25 cellular contexts compared by ENCODE assay signal in genomic region chr17:27811961-27812360, GRCh38. TPM values are rescaled to one million over a fixed set of nuclear protein-coding genes. Genes with fewer than 3 reads are reported as not detected.
DNase-seq lines count a peak whose midpoint lies in the region; ATAC-seq, FAIRE-seq and TF ChIP-seq lines count a peak whose summit lies in the region.
"Had no signal": no experiment of that assay in that cellular context is flagged by ENCODE, and none has a peak within 500 bp of the region (broad histone marks: within the 10 kb centered on the region; RNA-seq: fewer than 3 reads in every experiment).

No MANE protein-coding gene starts in this region.

- H3K9me3 Mint-ChIP-seq in activated CD8-positive, alpha-beta T cell treated with anti-CD3 and anti-CD28 coated beads for 36 hours: peaks cover 2% of the 10 kb centered on the region
- no peaks in the 10 kb centered on the region for H3K9me3 Mint-ChIP-seq in activated CD8-positive, alpha-beta T cell treated with anti-CD3 and anti-CD28 coated beads, Interleukin-2, amount 10 ng/mL, durations not matched to agents 7 days and 5 days (ENCODE audit: insufficient read depth)
- H3K9me3 Mint-ChIP-seq in Caco-2 (ENCODE audit: unreplicated experiment): peaks cover 11% of the 10 kb centered on the region

- intact Hi-C loops in activated CD8-positive, alpha-beta T cell treated with anti-CD3 and anti-CD28 coated beads for 36 hours (cut with micrococcal nuclease): loop anchor here (5.0 kb wide), 1 partner anchor 50 kb away; no protein-coding TSS in a partner anchor
- intact Hi-C loops in Caco-2 (cut with micrococcal nuclease; ENCODE audit: unreplicated experiment): no loop called here

- no peak overlapping the region for H2BK12ac ChIP-seq in mesenchymal stem cell (ENCODE audit: low read length in 2 of 2)

- no peak overlapping the region for H3K9ac ChIP-seq in mesenchymal stem cell (ENCODE audit: low read length)

- no peaks in the 10 kb centered on the region for H3K27me3 ChIP-seq in WERI-Rb-1 (ENCODE audit: insufficient read depth, low read depth, severe bottlenecking)
- H3K27me3 ChIP-seq in mesenchymal stem cell (ENCODE audit: control insufficient read depth in 1 of 2, insufficient read depth in 1 of 2, low read length in 2 of 2): peaks cover 4 to 6% of the 10 kb centered on the region in 2 experiments
- no peaks in the 10 kb centered on the region for H3K27me3 ChIP-seq in small intestine (ENCODE audit: control insufficient read depth in 2 of 2, insufficient read depth in 2 of 2, low read length in 2 of 2)
- H3K27me3 ChIP-seq in Caco-2 (replicated peaks; ENCODE audit: control insufficient read depth, insufficient read depth, low read length): no peaks in the 10 kb centered on the region
- H3K27me3 ChIP-seq: MG63 had no signal

- no peak overlapping the region for H2AFZ ChIP-seq in mesenchymal stem cell (ENCODE audit: low read depth, low read length)
- H2AFZ ChIP-seq: PC-9 had no signal

- H3K4me3 Mint-ChIP-seq in activated CD8-positive, alpha-beta T cell treated with anti-CD3 and anti-CD28 coated beads for 36 hours: no peak overlapping the region
- H3K4me3 Mint-ChIP-seq in activated CD8-positive, alpha-beta T cell treated with anti-CD3 and anti-CD28 coated beads, Interleukin-2, amount 10 ng/mL, durations not matched to agents 7 days and 5 days: no peak overlapping the region
- no peak overlapping the region for H3K4me3 Mint-ChIP-seq in Caco-2 (ENCODE audit: unreplicated experiment)
- H3K4me3 Mint-ChIP-seq: CD4-positive, CD25-positive, alpha-beta regulatory T cell had no signal

- H3K79me1 ChIP-seq in mesenchymal stem cell (replicated peaks; ENCODE audit: low read length, poor library complexity, severe bottlenecking): no peaks in the 10 kb centered on the region

- POLR2A ChIA-PET in activated CD8-positive, alpha-beta T cell treated with anti-CD3 and anti-CD28 coated beads for 36 hours (lab: Charles Lee): no interaction called here
- POLR2A ChIA-PET in activated CD8-positive, alpha-beta T cell treated with anti-CD3 and anti-CD28 coated beads, Interleukin-2, amount 10 ng/mL, durations not matched to agents 7 days and 5 days (lab: Charles Lee): no interaction called here
- POLR2A ChIA-PET in Caco-2 (lab: Charles Lee): no interaction called here

- no peak overlapping the region for H3K14ac ChIP-seq in mesenchymal stem cell (ENCODE audit: low read length in 2 of 2)

- H2BK5ac ChIP-seq in mesenchymal stem cell (ENCODE audit: low read depth, low read length, poor library complexity, severe bottlenecking): no peak overlapping the region

- 90% methylated on average over 6 of the region's 6 CpGs for WGBS in mesenchymal stem cell
- 12 to 65% (median 48%) methylated on average over 6 of the region's 6 CpGs for WGBS in small intestine, 3 donors

- CTCF ChIA-PET in activated CD8-positive, alpha-beta T cell treated with anti-CD3 and anti-CD28 coated beads for 36 hours (lab: Charles Lee): interaction anchor here (1.8 to 18.3 kb wide), 3 partner anchors 12 to 68 kb away, joined by 3 to 601 read pairs (median 8); no protein-coding TSS in a partner anchor
- CTCF ChIA-PET in activated CD8-positive, alpha-beta T cell treated with anti-CD3 and anti-CD28 coated beads, Interleukin-2, amount 10 ng/mL, durations not matched to agents 7 days and 5 days (lab: Charles Lee): interaction anchor here (0.6 to 17.4 kb wide), 3 partner anchors 32 to 80 kb away, joined by 4 to 654 read pairs (median 198); partner anchors contain the start of gene LYRM9
- CTCF ChIA-PET in Caco-2 (lab: Charles Lee): interaction anchor here (0.6 to 10.7 kb wide), 2 partner anchors 18 to 72 kb away, joined by 3 to 540 read pairs; no protein-coding TSS in a partner anchor

- H4K91ac ChIP-seq in mesenchymal stem cell (ENCODE audit: low read length): no peak overlapping the region

- no peak overlapping the region for H3K4ac ChIP-seq in mesenchymal stem cell (ENCODE audit: low read depth in 1 of 2, low read length in 2 of 2)

- ATAC-seq in activated CD8-positive, alpha-beta T cell treated with anti-CD3 and anti-CD28 coated beads for 36 hours: no peak
- no peak for ATAC-seq in activated CD8-positive, alpha-beta T cell treated with anti-CD3 and anti-CD28 coated beads, Interleukin-2, amount 10 ng/mL, durations not matched to agents 7 days and 5 days
- no peak for ATAC-seq in HG03442 (IDR thresholded peaks at IDR 0.05; ENCODE audit: unreplicated experiment)
- ATAC-seq: GM12878 had no signal

- no peak for TF ChIP-seq CTCF in activated CD8-positive, alpha-beta T cell treated with anti-CD3 and anti-CD28 coated beads for 36 hours (IDR thresholded peaks at IDR 0.05)
- TF ChIP-seq CTCF in WERI-Rb-1 (IDR thresholded peaks at IDR 0.05; ENCODE audit: low read depth, low read length) (no peak), Caco-2 (IDR thresholded peaks at IDR 0.05; ENCODE audit: insufficient read depth in 1 of 2, low read depth in 1 of 2, low read length in 1 of 2, severe bottlenecking in 1 of 2, unreplicated experiment in 1 of 2) (no peak)

- H3K4me1 ChIP-seq in mesenchymal stem cell (ENCODE audit: control insufficient read depth, insufficient read depth, low read depth, low read length): peaks cover 2% of the 10 kb centered on the region
- peaks cover 11 to 13% of the 10 kb centered on the region in 2 donors for H3K4me1 ChIP-seq in small intestine (ENCODE audit: control insufficient read depth in 2 of 2, insufficient read depth in 1 of 2, low read depth in 1 of 2, low read length in 1 of 2)
- H3K4me1 ChIP-seq in Caco-2: peaks cover 10% of the 10 kb centered on the region

- H2BK15ac ChIP-seq in mesenchymal stem cell (ENCODE audit: low read depth, poor library complexity, severe bottlenecking): no peak overlapping the region

- H3K4me2 ChIP-seq in mesenchymal stem cell (ENCODE audit: low read length, poor library complexity, severe bottlenecking): no peak overlapping the region
- H3K4me2 ChIP-seq: PC-9 had no signal

- peaks cover 8% of the 10 kb centered on the region for H3K9me3 ChIP-seq in WERI-Rb-1 (ENCODE audit: severe bottlenecking)
- no peaks in the 10 kb centered on the region for H3K9me3 ChIP-seq in mesenchymal stem cell (ENCODE audit: control insufficient read depth, low read length)
- H3K9me3 ChIP-seq in small intestine (ENCODE audit: control insufficient read depth, low read depth): no peaks in the 10 kb centered on the region
- 0 out of 2 replicates have a peak, but pooled peaks cover 4% of the 10 kb centered on the region for H3K9me3 ChIP-seq in Caco-2
- H3K9me3 ChIP-seq: MG63 had no signal

- H3K36me3 ChIP-seq in WERI-Rb-1 (no peaks in the 10 kb centered on the region), mesenchymal stem cell (ENCODE audit: control insufficient read depth in 1 of 2, insufficient read depth in 2 of 2, low read depth in 1 of 2, low read length in 2 of 2) (no peaks in the 10 kb centered on the region), small intestine (ENCODE audit: control insufficient read depth in 2 of 2, insufficient read depth in 2 of 2, low read length in 2 of 2) (no peaks in the 10 kb centered on the region), Caco-2 (ENCODE audit: control insufficient read depth, insufficient read depth, low read length) (no peaks in the 10 kb centered on the region)
- H3K36me3 ChIP-seq: MG63 had no signal

- peak overlapping the region; percentile 27 for H2BK120ac ChIP-seq in mesenchymal stem cell (ENCODE audit: low read depth, low read length)

- no peak overlapping the region for H2AK5ac ChIP-seq in mesenchymal stem cell (ENCODE audit: low read length, severe bottlenecking)

- peak overlapping the region; percentile 0 for H3K27ac Mint-ChIP-seq in activated CD8-positive, alpha-beta T cell treated with anti-CD3 and anti-CD28 coated beads for 36 hours
- H3K27ac Mint-ChIP-seq in activated CD8-positive, alpha-beta T cell treated with anti-CD3 and anti-CD28 coated beads, Interleukin-2, amount 10 ng/mL, durations not matched to agents 7 days and 5 days: no peak overlapping the region
- no peak overlapping the region for H3K27ac Mint-ChIP-seq in Caco-2 (ENCODE audit: unreplicated experiment)
- H3K27ac Mint-ChIP-seq: CD4-positive, CD25-positive, alpha-beta regulatory T cell had no signal

- no TSS peak for BruUV-seq in Caco-2 (replicated peaks; lab: Mats Ljungman, UMichigan)

- no peak overlapping the region for H4K8ac ChIP-seq in mesenchymal stem cell (ENCODE audit: low read length)

- FAIRE-seq in small intestine (lab: Jason Lieb, UNC): no peak
- FAIRE-seq: GM12878 had no signal

- no peak for DNase-seq in activated CD8-positive, alpha-beta T cell treated with anti-CD3 and anti-CD28 coated beads for 36 hours
- no peak for DNase-seq in activated CD8-positive, alpha-beta T cell treated with anti-CD3 and anti-CD28 coated beads, Interleukin-2, amount 10 ng/mL, durations not matched to agents 7 days and 5 days
- DNase-seq in WERI-Rb-1 (no peak), mesenchymal stem cell (no peak), small intestine (peak; percentile 97), Ammon's horn (ENCODE audit: low spot score) (no peak), Caco-2 (no peak)
- DNase-seq: AML-193; CD4-positive, CD25-positive, alpha-beta regulatory T cell; DND-41; H7; Kasumi-1; MG63; NCI-H1048; NCI-H1436; NCI-H2107; NCI-H510A; NCI-H748 treated with DMSO at 0.1 percent for 48 hours; PC-9; SHP77 treated with DMSO at 0.1 percent for 48 hours had no signal

- H3K27ac ChIP-seq in WERI-Rb-1 (peak overlapping the region; percentile 60; the same call in 1 of the 2 replicates), mesenchymal stem cell (ENCODE audit: low read length, poor library complexity, severe bottlenecking) (no peak overlapping the region), small intestine (ENCODE audit: low read depth in 1 of 2, low read length in 1 of 2) (peak overlapping the region; percentile 1 to 88)
- H3K27ac ChIP-seq: PC-9, RWPE1 had no signal

- H3K4me1 Mint-ChIP-seq in activated CD8-positive, alpha-beta T cell treated with anti-CD3 and anti-CD28 coated beads for 36 hours (ENCODE audit: low read depth): peaks cover 40% of the 10 kb centered on the region
- H3K4me1 Mint-ChIP-seq in activated CD8-positive, alpha-beta T cell treated with anti-CD3 and anti-CD28 coated beads, Interleukin-2, amount 10 ng/mL, durations not matched to agents 7 days and 5 days (ENCODE audit: low read depth): peaks cover 44% of the 10 kb centered on the region
- H3K4me1 Mint-ChIP-seq in Caco-2 (ENCODE audit: low read depth, unreplicated experiment): peaks cover 24% of the 10 kb centered on the region

- H3K4me3 ChIP-seq in WERI-Rb-1 (ENCODE audit: low read depth, low read length) (no peak overlapping the region), mesenchymal stem cell (ENCODE audit: insufficient read depth in 1 of 2, low read depth in 1 of 2, low read length in 2 of 2) (no peak overlapping the region), small intestine (ENCODE audit: low read depth in 1 of 2, low read length in 2 of 2) (no peak overlapping the region), Caco-2 (ENCODE audit: low read depth, low read length) (no peak overlapping the region)
- H3K4me3 ChIP-seq: GM12878, MG63, PC-9 had no signal

- H3K23ac ChIP-seq in mesenchymal stem cell (ENCODE audit: low read length in 2 of 2): no peak overlapping the region

- no peak overlapping the region for H3K18ac ChIP-seq in mesenchymal stem cell (ENCODE audit: low read depth in 1 of 2, low read length in 2 of 2)

- H3K27me3 Mint-ChIP-seq in activated CD8-positive, alpha-beta T cell treated with anti-CD3 and anti-CD28 coated beads for 36 hours: no peaks in the 10 kb centered on the region
- no peaks in the 10 kb centered on the region for H3K27me3 Mint-ChIP-seq in activated CD8-positive, alpha-beta T cell treated with anti-CD3 and anti-CD28 coated beads, Interleukin-2, amount 10 ng/mL, durations not matched to agents 7 days and 5 days (ENCODE audit: low read depth)
- no peaks in the 10 kb centered on the region for H3K27me3 Mint-ChIP-seq in Caco-2 (ENCODE audit: insufficient read depth, unreplicated experiment)
- H3K27me3 Mint-ChIP-seq: CD4-positive, CD25-positive, alpha-beta regulatory T cell had no signal

- no peaks in the 10 kb centered on the region for H3K36me3 Mint-ChIP-seq in activated CD8-positive, alpha-beta T cell treated with anti-CD3 and anti-CD28 coated beads for 36 hours (ENCODE audit: low read depth)
- peaks cover 11% of the 10 kb centered on the region for H3K36me3 Mint-ChIP-seq in activated CD8-positive, alpha-beta T cell treated with anti-CD3 and anti-CD28 coated beads, Interleukin-2, amount 10 ng/mL, durations not matched to agents 7 days and 5 days (ENCODE audit: low read depth)
- H3K36me3 Mint-ChIP-seq in Caco-2 (ENCODE audit: insufficient read depth, unreplicated experiment): no peaks in the 10 kb centered on the region
- H3K36me3 Mint-ChIP-seq: CD4-positive, CD25-positive, alpha-beta regulatory T cell had no signal

RNA-seq across cellular contexts. Expression of gene NOS2, which starts 11.6 kb away (rescaled TPM):
- not detected for total RNA-seq in activated CD8-positive, alpha-beta T cell treated with anti-CD3 and anti-CD28 coated beads for 36 hours
- total RNA-seq in activated CD8-positive, alpha-beta T cell treated with anti-CD3 and anti-CD28 coated beads, Interleukin-2, amount 10 ng/mL, durations not matched to agents 7 days and 5 days: not detected
- polyA plus RNA-seq in mesenchymal stem cell (2013, experiment 1 of 2): not detected
- not detected for polyA plus RNA-seq in mesenchymal stem cell (2013, experiment 2 of 2)
- polyA plus RNA-seq in small intestine: 10 to 100 TPM in 1 of 3 donors, 1 to 10 TPM in 1, under 1 TPM in 1; 0.22 to 29.9 (median 1.1) TPM
- 19.0 and 21.1 TPM in 2 replicates for total RNA-seq in Caco-2 (2022)
- total RNA-seq: A172, PC-9 had no signal
- polyA plus RNA-seq: AG04450; CD4-positive, CD25-positive, alpha-beta regulatory T cell had no signal

Comparison
In these comparisons a context has a peak if more than half of its experiments do, and no peak if none do; other contexts are left out.
1. RNA of gene NOS2, which starts 11.6 kb away (total RNA-seq): 19.0 to 21.1 TPM in Caco-2; not detected in activated CD8-positive, alpha-beta T cell treated with anti-CD3 and anti-CD28 coated beads for 36 hours and not detected in activated CD8-positive, alpha-beta T cell treated with anti-CD3 and anti-CD28 coated beads, Interleukin-2, amount 10 ng/mL, durations not matched to agents 7 days and 5 days; every median in the first group is over 10 times any median in the second.